ENCODE assay signal across 8 cellular contexts in the genomic region with DNA sequence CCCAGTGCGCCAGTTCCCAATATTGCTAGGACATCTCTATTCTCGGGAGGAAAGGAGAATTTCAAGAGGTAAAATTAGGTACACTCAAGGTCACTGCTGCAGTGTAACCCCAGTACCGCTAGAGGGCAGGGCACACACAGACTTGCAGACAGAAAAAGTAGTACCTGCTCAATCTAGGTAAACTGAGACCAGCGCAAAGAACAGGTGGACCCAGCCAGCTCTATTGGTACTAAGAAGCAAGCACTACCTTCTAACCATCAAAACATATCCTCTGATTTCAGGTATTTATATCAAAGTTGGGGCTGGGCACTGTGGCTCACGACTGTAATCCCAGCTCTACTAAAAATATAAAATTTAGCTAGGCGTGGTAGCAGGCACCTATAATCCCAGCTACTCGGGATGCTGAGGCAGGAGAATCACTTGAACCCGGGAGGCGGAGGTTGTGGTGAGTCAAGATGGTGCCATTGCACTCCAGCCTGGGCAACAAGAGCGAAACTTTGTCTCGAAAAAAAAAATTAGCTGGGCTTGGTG. TPM values are rescaled to one million over a fixed set of nuclear protein-coding genes. Genes with fewer than 3 reads are reported as not detected.
DNase-seq lines count a peak whose midpoint lies in the region; ATAC-seq and TF ChIP-seq lines count a peak whose summit lies in the region.

No MANE protein-coding gene starts in this region.

- CTCF ChIA-PET in activated CD4-positive, alpha-beta memory T cell treated with anti-CD3 and anti-CD28 coated beads, Interleukin-2, amount 10 ng/mL, durations not matched to agents 7 days and 5 days (lab: Charles Lee): interaction anchor here (0.7 to 4.5 kb wide), 32 partner anchors 20 to 336 kb away, joined by 3 to 46 read pairs (median 4); partner anchors contain the start of genes RILP, RTN4RL1 and SERPINF1

- ATAC-seq in natural killer cell treated with Interleukin-12 subunit alpha and Interleukin-12 subunit beta and Interleukin-15 and Interleukin-18, amount 100 ng/mL, for 72 hours: no peak
- ATAC-seq in HG03457 (IDR thresholded peaks at IDR 0.05; ENCODE audit: unreplicated experiment): no peak

- no peaks in the 10 kb centered on the region for H3K9me3 Mint-ChIP-seq in activated CD4-positive, alpha-beta memory T cell treated with anti-CD3 and anti-CD28 coated beads, Interleukin-2, amount 10 ng/mL, durations not matched to agents 7 days and 5 days
- no peaks in the 10 kb centered on the region for H3K9me3 Mint-ChIP-seq in natural killer cell treated with Interleukin-12 subunit alpha and Interleukin-12 subunit beta and Interleukin-15 and Interleukin-18, amount 100 ng/mL, for 72 hours

- DNase-seq in NCI-H446 (lab: John Stamatoyannopoulos, UW) (peak; percentile 28 to 55), NCI-H446 treated with DMSO at 0.1 percent for 48 hours (lab: John Stamatoyannopoulos, UW) (no peak), NCI-H2171 (lab: John Stamatoyannopoulos, UW) (peak; percentile 69), thyroid gland (peak; percentile 75 to 82)
- peak; percentile 77 for DNase-seq in activated CD4-positive, alpha-beta memory T cell treated with anti-CD3 and anti-CD28 coated beads, Interleukin-2, amount 10 ng/mL, durations not matched to agents 7 days and 5 days
- DNase-seq in effector memory CD4-positive, alpha-beta T cell: peak in 2 of 3 donors; percentile 41 to 47
- DNase-seq in natural killer cell treated with Interleukin-12 subunit alpha and Interleukin-12 subunit beta and Interleukin-15 and Interleukin-18, amount 100 ng/mL, for 72 hours (ENCODE audit: low spot score): peak; percentile 77

- H3K27ac Mint-ChIP-seq in activated CD4-positive, alpha-beta memory T cell treated with anti-CD3 and anti-CD28 coated beads, Interleukin-2, amount 10 ng/mL, durations not matched to agents 7 days and 5 days: peak overlapping the region; percentile 42
- peak overlapping the region in 1 of 2 donors; percentile 54 for H3K27ac Mint-ChIP-seq in natural killer cell treated with Interleukin-12 subunit alpha and Interleukin-12 subunit beta and Interleukin-15 and Interleukin-18, amount 100 ng/mL, for 72 hours

- no peaks in the 10 kb centered on the region for H3K27me3 ChIP-seq in effector memory CD4-positive, alpha-beta T cell (replicated peaks; ENCODE audit: control insufficient read depth, insufficient read depth, low read length, poor library complexity, severe bottlenecking)
- no peaks in the 10 kb centered on the region for H3K27me3 ChIP-seq in thyroid gland

- H3K36me3 ChIP-seq in effector memory CD4-positive, alpha-beta T cell (ENCODE audit: control insufficient read depth, insufficient read depth, low read length): peaks cover under 1% of the 10 kb centered on the region
- H3K36me3 ChIP-seq in thyroid gland: no peaks in the 10 kb centered on the region

- peaks cover 4% of the 10 kb centered on the region for H3K36me3 Mint-ChIP-seq in activated CD4-positive, alpha-beta memory T cell treated with anti-CD3 and anti-CD28 coated beads, Interleukin-2, amount 10 ng/mL, durations not matched to agents 7 days and 5 days (ENCODE audit: low read depth)
- H3K36me3 Mint-ChIP-seq in natural killer cell treated with Interleukin-12 subunit alpha and Interleukin-12 subunit beta and Interleukin-15 and Interleukin-18, amount 100 ng/mL, for 72 hours: no peaks in the 10 kb centered on the region

- no peaks in the 10 kb centered on the region for H3K9me3 ChIP-seq in effector memory CD4-positive, alpha-beta T cell (ENCODE audit: control insufficient read depth, low read length)
- H3K9me3 ChIP-seq in thyroid gland: no peaks in the 10 kb centered on the region

- H3K4me1 ChIP-seq in effector memory CD4-positive, alpha-beta T cell (ENCODE audit: control insufficient read depth, insufficient read depth, low read length, poor library complexity, severe bottlenecking): peaks cover 46% of the 10 kb centered on the region
- H3K4me1 ChIP-seq in thyroid gland: peaks cover 14 to 37% of the 10 kb centered on the region in 2 donors

- WGBS in thyroid gland, 2 donors: 40 to 41% methylated on average over 11 of the region's 11 CpGs

- POLR2A ChIA-PET in activated CD4-positive, alpha-beta memory T cell treated with anti-CD3 and anti-CD28 coated beads, Interleukin-2, amount 10 ng/mL, durations not matched to agents 7 days and 5 days (lab: Charles Lee): interaction anchor here (0.9 to 5.4 kb wide), 8 partner anchors 12 to 108 kb away, joined by 3 to 35 read pairs (median 3); partner anchors contain the start of genes RPA1 and SMYD4

- no peak overlapping the region for H3K4me3 ChIP-seq in effector memory CD4-positive, alpha-beta T cell (ENCODE audit: insufficient read depth, low read depth, low read length, poor library complexity, severe bottlenecking)
- H3K4me3 ChIP-seq in thyroid gland (replicated peaks in 1 of 3): no peak overlapping the region

- TF ChIP-seq POLR2A in thyroid gland (IDR thresholded peaks at IDR 0.05): no peak

- H3K4me3 Mint-ChIP-seq in activated CD4-positive, alpha-beta memory T cell treated with anti-CD3 and anti-CD28 coated beads, Interleukin-2, amount 10 ng/mL, durations not matched to agents 7 days and 5 days: no peak overlapping the region
- H3K4me3 Mint-ChIP-seq in natural killer cell treated with Interleukin-12 subunit alpha and Interleukin-12 subunit beta and Interleukin-15 and Interleukin-18, amount 100 ng/mL, for 72 hours: no peak overlapping the region

- TF ChIP-seq CTCF in thyroid gland (IDR thresholded peaks at IDR 0.05): peak; percentile 95 to 97 (median 96)

- intact Hi-C loops in thyroid gland (cut with DNase I): loop anchor here (5.0 kb wide), 1 partner anchor 321 kb away; the partner anchor contains the start of gene OVCA2

- H3K27me3 Mint-ChIP-seq in activated CD4-positive, alpha-beta memory T cell treated with anti-CD3 and anti-CD28 coated beads, Interleukin-2, amount 10 ng/mL, durations not matched to agents 7 days and 5 days: no peaks in the 10 kb centered on the region
- no peaks in the 10 kb centered on the region for H3K27me3 Mint-ChIP-seq in natural killer cell treated with Interleukin-12 subunit alpha and Interleukin-12 subunit beta and Interleukin-15 and Interleukin-18, amount 100 ng/mL, for 72 hours

- H3K4me1 Mint-ChIP-seq in activated CD4-positive, alpha-beta memory T cell treated with anti-CD3 and anti-CD28 coated beads, Interleukin-2, amount 10 ng/mL, durations not matched to agents 7 days and 5 days: peaks cover 61% of the 10 kb centered on the region
- H3K4me1 Mint-ChIP-seq in natural killer cell treated with Interleukin-12 subunit alpha and Interleukin-12 subunit beta and Interleukin-15 and Interleukin-18, amount 100 ng/mL, for 72 hours (ENCODE audit: low read depth in 2 of 2): peaks cover 28 to 41% of the 10 kb centered on the region in 2 donors

- H3K27ac ChIP-seq in effector memory CD4-positive, alpha-beta T cell (ENCODE audit: insufficient read depth, low read length, poor library complexity, severe bottlenecking): no peak overlapping the region
- H3K27ac ChIP-seq in thyroid gland: peak overlapping the region in 1 of 3 donors; percentile 64

RNA-seq across cellular contexts. Expression of gene WDR81, which starts 3.6 kb away (rescaled TPM):
- total RNA-seq in activated CD4-positive, alpha-beta memory T cell treated with anti-CD3 and anti-CD28 coated beads, Interleukin-2, amount 10 ng/mL, durations not matched to agents 7 days and 5 days: 10 to 100 TPM; 33.3 to 35.1 TPM
- total RNA-seq in natural killer cell treated with Interleukin-12 subunit alpha and Interleukin-12 subunit beta and Interleukin-15 and Interleukin-18, amount 100 ng/mL, for 72 hours: 10 to 100 TPM; 17.9 to 30.9 TPM
- 10 to 100 TPM; 25.6 to 31.0 (median 30.3) TPM for total RNA-seq in thyroid gland

RNA-seq across cellular contexts. Expression of gene TLCD2, which starts 10.7 kb away (rescaled TPM):
- under 1 TPM; 0.65 to 0.75 TPM for total RNA-seq in activated CD4-positive, alpha-beta memory T cell treated with anti-CD3 and anti-CD28 coated beads, Interleukin-2, amount 10 ng/mL, durations not matched to agents 7 days and 5 days
- under 1 TPM; 0.17 to 0.78 TPM for total RNA-seq in natural killer cell treated with Interleukin-12 subunit alpha and Interleukin-12 subunit beta and Interleukin-15 and Interleukin-18, amount 100 ng/mL, for 72 hours
- 1 to 10 TPM; 1.7 to 5.6 (median 3.7) TPM for total RNA-seq in thyroid gland

RNA-seq across cellular contexts. Expression of gene SERPINF2, which starts 21.8 kb away (rescaled TPM):
- total RNA-seq in activated CD4-positive, alpha-beta memory T cell treated with anti-CD3 and anti-CD28 coated beads, Interleukin-2, amount 10 ng/mL, durations not matched to agents 7 days and 5 days: under 1 TPM; 0.23 to 0.55 TPM
- under 1 TPM in 1 of 2 donors, not detected in 1; 0.24 TPM for total RNA-seq in natural killer cell treated with Interleukin-12 subunit alpha and Interleukin-12 subunit beta and Interleukin-15 and Interleukin-18, amount 100 ng/mL, for 72 hours
- total RNA-seq in thyroid gland: 1 to 10 TPM; 4.3 to 9.7 (median 7.1) TPM

RNA-seq across cellular contexts. Expression of gene PRPF8, which starts 36.3 kb away (rescaled TPM):
- 100 to 1,000 TPM; 264 to 267 TPM for total RNA-seq in activated CD4-positive, alpha-beta memory T cell treated with anti-CD3 and anti-CD28 coated beads, Interleukin-2, amount 10 ng/mL, durations not matched to agents 7 days and 5 days
- 100 to 1,000 TPM; 348 to 422 TPM for total RNA-seq in natural killer cell treated with Interleukin-12 subunit alpha and Interleukin-12 subunit beta and Interleukin-15 and Interleukin-18, amount 100 ng/mL, for 72 hours
- total RNA-seq in thyroid gland: 100 to 1,000 TPM; 181 to 256 (median 242) TPM

RNA-seq across cellular contexts. Expression of gene SERPINF1, which starts 40.9 kb away (rescaled TPM):
- not detected for total RNA-seq in activated CD4-positive, alpha-beta memory T cell treated with anti-CD3 and anti-CD28 coated beads, Interleukin-2, amount 10 ng/mL, durations not matched to agents 7 days and 5 days
- total RNA-seq in natural killer cell treated with Interleukin-12 subunit alpha and Interleukin-12 subunit beta and Interleukin-15 and Interleukin-18, amount 100 ng/mL, for 72 hours: not detected
- total RNA-seq in thyroid gland: 1,000 to 10,000 TPM in 1 of 4 donors, 100 to 1,000 TPM in 3; 289 to 1,632 (median 420) TPM
